In the genomic region with DNA sequence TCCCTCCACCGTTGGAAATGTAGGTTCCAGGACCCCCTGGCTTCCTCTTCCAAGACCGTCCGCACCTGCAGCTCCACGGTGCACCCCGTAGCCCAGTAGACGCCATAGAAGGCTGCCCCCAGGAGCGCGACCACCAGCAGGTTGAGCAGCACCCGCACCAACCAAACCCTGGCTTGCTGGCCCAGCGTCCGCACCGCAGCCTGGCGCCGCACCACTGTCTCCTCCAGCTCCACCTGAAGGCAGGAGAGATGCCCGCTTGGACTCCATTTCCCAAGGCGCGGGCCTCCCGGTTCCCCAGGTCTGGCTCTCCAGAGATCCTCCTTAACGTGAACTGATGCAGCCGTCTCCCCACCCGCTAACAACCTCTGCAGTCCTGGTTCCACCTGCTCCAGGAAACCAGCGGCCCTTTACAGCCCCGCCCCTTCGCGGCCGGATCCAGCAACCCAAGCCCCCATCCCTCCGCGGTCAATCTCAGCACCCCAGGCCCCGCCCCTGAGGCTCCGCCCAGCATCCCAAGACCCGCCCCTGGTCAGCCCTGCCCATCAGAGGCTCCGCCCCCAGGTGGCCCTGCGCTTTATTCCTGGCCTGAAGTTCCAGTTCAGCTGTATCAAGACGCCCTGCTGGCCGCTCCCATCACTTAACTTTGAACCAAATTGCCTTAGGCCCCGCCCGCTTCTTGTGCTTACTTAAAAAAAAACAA, we compare ENCODE assay signal across 1 cellular context.
TF ChIP-seq lines count a peak whose summit lies in the region.

No MANE protein-coding gene starts in this region.

TF ChIP-seq in H1, 55 proteins besides CTCF, POLR2A, EP300 and RAD21:
- peak; percentile 37; the same call in 1 of the 2 replicates for TF ChIP-seq TAF1 (IDR thresholded peaks at IDR 0.05; ENCODE audit: low read depth, low read length)
- TF ChIP-seq, protein P1, sequence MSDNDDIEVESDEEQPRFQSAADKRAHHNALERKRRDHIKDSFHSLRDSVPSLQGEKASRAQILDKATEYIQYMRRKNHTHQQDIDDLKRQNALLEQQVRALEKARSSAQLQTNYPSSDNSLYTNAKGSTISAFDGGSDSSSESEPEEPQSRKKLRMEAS (IDR thresholded peaks at IDR 0.05): no peak
- no peak for TF ChIP-seq HDAC2 (IDR thresholded peaks at IDR 0.05; ENCODE audit: borderline replicate concordance in 1 of 2, low read depth in 2 of 2, low read length in 2 of 2)
- no peak for TF ChIP-seq JUN (IDR thresholded peaks at IDR 0.05; ENCODE audit: low read depth, low read length)
- TF ChIP-seq POU5F1 (IDR thresholded peaks at IDR 0.05; ENCODE audit: low read depth, low read length): no peak
- no peak for TF ChIP-seq CEBPB (IDR thresholded peaks at IDR 0.05; ENCODE audit: low read depth, low read length)
- TF ChIP-seq SP4 (IDR thresholded peaks at IDR 0.05; ENCODE audit: low read length): peak; percentile 80
- TF ChIP-seq RXRA (IDR thresholded peaks at IDR 0.05; ENCODE audit: insufficient read depth, low read depth, low read length): no peak
- peak; percentile 28; the same call in 1 of the 2 replicates for TF ChIP-seq SP1 (IDR thresholded peaks at IDR 0.05; ENCODE audit: low read depth, low read length)
- TF ChIP-seq KDM4A (IDR thresholded peaks at IDR 0.05; ENCODE audit: low read depth, low read length, severe bottlenecking): peak; percentile 51
- no peak for TF ChIP-seq ASH2L (IDR thresholded peaks at IDR 0.05; ENCODE audit: low read length)
- TF ChIP-seq GABPA (IDR thresholded peaks at IDR 0.05; ENCODE audit: borderline replicate concordance, insufficient read depth, low read length): no peak
- no peak for TF ChIP-seq CTBP2 (IDR thresholded peaks at IDR 0.05; ENCODE audit: borderline replicate concordance, insufficient read depth, insufficient read length, low read length)
- no peak for TF ChIP-seq EGR1 (IDR thresholded peaks at IDR 0.05; ENCODE audit: borderline replicate concordance, low read depth, low read length)
- TF ChIP-seq SUZ12 (IDR thresholded peaks at IDR 0.05; ENCODE audit: low read length): no peak
- TF ChIP-seq RNF2 (IDR thresholded peaks at IDR 0.05; ENCODE audit: borderline replicate concordance, low read depth, low read length, missing control alignments, poor library complexity, severe bottlenecking): no peak
- no peak for TF ChIP-seq CREB1 (IDR thresholded peaks at IDR 0.05)
- TF ChIP-seq, protein P2, sequence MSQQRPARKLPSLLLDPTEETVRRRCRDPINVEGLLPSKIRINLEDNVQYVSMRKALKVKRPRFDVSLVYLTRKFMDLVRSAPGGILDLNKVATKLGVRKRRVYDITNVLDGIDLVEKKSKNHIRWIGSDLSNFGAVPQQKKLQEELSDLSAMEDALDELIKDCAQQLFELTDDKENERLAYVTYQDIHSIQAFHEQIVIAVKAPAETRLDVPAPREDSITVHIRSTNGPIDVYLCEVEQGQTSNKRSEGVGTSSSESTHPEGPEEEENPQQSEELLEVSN (IDR thresholded peaks at IDR 0.05): no peak
